In genomic region chr3:23127196-23127595, GRCh38 we compare ENCODE assay signal across 5 cellular contexts.
"Had no signal": no experiment of that assay in that cellular context is flagged by ENCODE, and none has a peak within 500 bp of the region (broad histone marks: within the 10 kb centered on the region; RNA-seq: fewer than 3 reads in every experiment).

No MANE protein-coding gene starts in this region.

- H3K27ac ChIP-seq: HL-60 had no signal

- H3K4me3 ChIP-seq: K562 had no signal

- DNase-seq: IMR-90, KBM-7, KG1 had no signal
